8 cellular contexts compared by ENCODE assay signal in the genomic region with DNA sequence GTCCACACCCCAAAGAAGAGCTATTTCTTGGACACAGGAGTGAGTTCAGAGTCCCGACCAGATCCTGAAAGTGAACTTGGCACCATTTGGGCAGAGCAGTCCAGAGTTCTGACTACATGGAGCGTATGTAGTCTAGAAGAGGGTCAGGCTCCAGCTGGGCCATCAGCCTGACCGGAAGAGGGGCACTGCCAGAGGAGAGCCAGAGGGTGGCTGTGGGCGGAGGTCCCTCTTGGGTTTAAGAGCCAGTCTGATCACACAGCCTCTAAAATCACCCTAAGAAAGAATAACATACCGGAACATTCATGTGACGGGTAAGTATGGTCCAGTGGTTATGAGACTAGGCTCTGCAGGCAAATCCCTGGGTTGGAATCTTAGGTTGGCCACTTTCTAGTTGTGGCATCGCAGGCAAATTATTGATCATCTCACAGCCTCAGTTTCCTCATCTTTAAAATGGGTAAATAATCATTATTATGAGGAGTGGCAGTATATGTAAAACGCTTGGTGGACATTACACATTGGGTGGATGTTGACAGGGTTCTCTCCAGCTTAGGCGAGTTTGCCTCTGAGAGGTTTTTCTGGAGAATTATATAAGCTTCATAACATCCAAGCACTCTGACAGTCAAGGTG. TPM values are rescaled to one million over a fixed set of nuclear protein-coding genes. Genes with fewer than 3 reads are reported as not detected.
DNase-seq lines count a peak whose midpoint lies in the region; ATAC-seq, FAIRE-seq and TF ChIP-seq lines count a peak whose summit lies in the region.

No MANE protein-coding gene starts in this region.

- no peak for TF ChIP-seq RAD21 in A549 (conservative IDR thresholded peaks at IDR 0.05 in 1 of 2, IDR thresholded peaks at IDR 0.05 in 1 of 2)

- H3K4me3 Mint-ChIP-seq in naive B cell, result peak overlapping the region; percentile 96 to 100 (median 100)

- H3K4me1 ChIP-seq in A549, result peaks cover 32% of the 10 kb centered on the region

- no peak for FAIRE-seq in A549 (lab: Jason Lieb, UNC)

- TF ChIP-seq POLR2A in A549 (IDR thresholded peaks at IDR 0.05; ENCODE audit: low read length), result no peak

- TF ChIP-seq CTCF in A549 (IDR thresholded peaks at IDR 0.05), result no peak

- peak overlapping the region; percentile 96 to 99 (median 98) for H3K27ac Mint-ChIP-seq in naive B cell

- peak overlapping the region; percentile 91 for H3K4me3 ChIP-seq in A549
- H3K4me3 ChIP-seq in Jurkat, Clone E6-1 (ENCODE audit: low read length), result peak overlapping the region; percentile 88

- DNase-seq in A549 (ENCODE audit: low read depth in 1 of 2, low spot score in 1 of 2), result no peak
- no peak for DNase-seq in Jurkat, Clone E6-1 (ENCODE audit: low read depth, low spot score)
- no peak for DNase-seq in naive B cell
- DNase-seq in NCI-H748 treated with DMSO at 0.1 percent for 48 hours (lab: John Stamatoyannopoulos, UW), result no peak
- DNase-seq in NCI-H2227 (lab: John Stamatoyannopoulos, UW; ENCODE audit: unreplicated experiment), result no peak
- DNase-seq in amniotic stem cell (lab: John Stamatoyannopoulos, UW), result no peak

- peaks cover 26 to 36% (median 30%) of the 10 kb centered on the region in 3 donors for H3K4me1 Mint-ChIP-seq in naive B cell

- ATAC-seq in A549, result no peak
- ATAC-seq in naive B cell (ENCODE audit: low read depth in 2 of 2), result no peak
- no peak for ATAC-seq in GM21717 (IDR thresholded peaks at IDR 0.05; ENCODE audit: unreplicated experiment)

- peaks cover 0 to 3% (median 0%) of the 10 kb centered on the region in 7 donors for H3K9me3 Mint-ChIP-seq in naive B cell

- whole genome bisulfite sequencing in A549 (ENCODE audit: missing lambda C conversion rate), result 74% methylated on average over 9 of the region's 9 CpGs

- no peaks in the 10 kb centered on the region for H3K27me3 Mint-ChIP-seq in naive B cell

- H3K4me2 ChIP-seq in A549, result peak overlapping the region; percentile 95

- H3K9me3 ChIP-seq in A549, result no peaks in the 10 kb centered on the region

- H3K36me3 Mint-ChIP-seq in naive B cell, result no peaks in the 10 kb centered on the region

- H3K27ac ChIP-seq in A549, result peak overlapping the region; percentile 92 to 94
- peak overlapping the region; percentile 92 for H3K27ac ChIP-seq in cingulate gyrus (ENCODE audit: low read depth, low read length)

- TF ChIP-seq EP300 in A549 (IDR thresholded peaks at IDR 0.05), result no peak

- POLR2A ChIA-PET in A549 (lab: Yijun Ruan, JAX), result interaction anchor here (1.0 to 4.8 kb wide), 15 partner anchors 10 to 134 kb away, joined by 3 to 92 read pairs (median 13); no protein-coding TSS in a partner anchor

- CTCF ChIA-PET in A549 (lab: Yijun Ruan, JAX), result interaction anchor here (1.2 to 7.4 kb wide), 4 partner anchors 20 to 135 kb away, joined by 6 to 47 read pairs (median 9); no protein-coding TSS in a partner anchor

TF ChIP-seq in A549, 52 proteins besides CTCF, POLR2A, EP300 and RAD21:
- TF ChIP-seq, protein P1, sequence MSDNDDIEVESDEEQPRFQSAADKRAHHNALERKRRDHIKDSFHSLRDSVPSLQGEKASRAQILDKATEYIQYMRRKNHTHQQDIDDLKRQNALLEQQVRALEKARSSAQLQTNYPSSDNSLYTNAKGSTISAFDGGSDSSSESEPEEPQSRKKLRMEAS (IDR thresholded peaks at IDR 0.05), result no peak
- TF ChIP-seq, protein P2, sequence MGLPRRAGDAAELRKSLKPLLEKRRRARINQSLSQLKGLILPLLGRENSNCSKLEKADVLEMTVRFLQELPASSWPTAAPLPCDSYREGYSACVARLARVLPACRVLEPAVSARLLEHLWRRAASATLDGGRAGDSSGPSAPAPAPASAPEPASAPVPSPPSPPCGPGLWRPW (IDR thresholded peaks at IDR 0.05), result no peak
- TF ChIP-seq, protein P3, sequence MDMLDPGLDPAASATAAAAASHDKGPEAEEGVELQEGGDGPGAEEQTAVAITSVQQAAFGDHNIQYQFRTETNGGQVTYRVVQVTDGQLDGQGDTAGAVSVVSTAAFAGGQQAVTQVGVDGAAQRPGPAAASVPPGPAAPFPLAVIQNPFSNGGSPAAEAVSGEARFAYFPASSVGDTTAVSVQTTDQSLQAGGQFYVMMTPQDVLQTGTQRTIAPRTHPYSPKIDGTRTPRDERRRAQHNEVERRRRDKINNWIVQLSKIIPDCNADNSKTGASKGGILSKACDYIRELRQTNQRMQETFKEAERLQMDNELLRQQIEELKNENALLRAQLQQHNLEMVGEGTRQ (IDR thresholded peaks at IDR 0.05), result no peak
- TF ChIP-seq CHD4 (IDR thresholded peaks at IDR 0.05; ENCODE audit: borderline replicate concordance) (no peak), MAZ (IDR thresholded peaks at IDR 0.05; ENCODE audit: borderline replicate concordance, low read depth, low read length) (no peak), ZSCAN20 (CRISPR knock-in tag; IDR thresholded peaks at IDR 0.05) (no peak), KDM1A (IDR thresholded peaks at IDR 0.05; ENCODE audit: low read depth) (peak; percentile 25; the same call in 1 of the 2 replicates), POLR2AphosphoS2 (conservative IDR thresholded peaks at IDR 0.05; ENCODE audit: low read length) (no peak), TP53 (CRISPR knock-in tag; IDR thresholded peaks at IDR 0.05) (no peak)
TF ChIP-seq in A549: peak in this region for 1.

RNA-seq across cellular contexts. Expression of a gene that starts 2.1 kb away (rescaled TPM):
- polyA plus RNA-seq in A549 (2011; rRNA removed) (5.7 and 6.7 TPM in 2 replicates), A549 (2017; fragmentation: RNase III; extraction: RNeasy Plus Mini Kit Qiagen cat#74134 plus additional on column Dnase treatment) (5.4 to 5.9 TPM (median 5.6 TPM) in 3 replicates), naive B cell (ENCODE audit: low read depth in 6 of 6) (1 to 10 TPM; 5.4 to 9.3 (median 7.5) TPM)
- 4.6 TPM in 2 replicates for polyA plus RNA-seq in A549 (2012; cell fraction: cytosol; rRNA removed)
- polyA plus RNA-seq in A549 (2012; cell fraction: nucleus; rRNA removed), result 2.7 and 3.1 TPM in 2 replicates
- polyA minus RNA-seq in A549 (2011; rRNA and poly(A)+ RNA removed), result 8.8 and 11.2 TPM in 2 replicates
- 6.0 TPM for polyA plus RNA-seq in Jurkat, Clone E6-1 (2012; ENCODE audit: insufficient read depth, insufficient read length)
